In the genomic region with DNA sequence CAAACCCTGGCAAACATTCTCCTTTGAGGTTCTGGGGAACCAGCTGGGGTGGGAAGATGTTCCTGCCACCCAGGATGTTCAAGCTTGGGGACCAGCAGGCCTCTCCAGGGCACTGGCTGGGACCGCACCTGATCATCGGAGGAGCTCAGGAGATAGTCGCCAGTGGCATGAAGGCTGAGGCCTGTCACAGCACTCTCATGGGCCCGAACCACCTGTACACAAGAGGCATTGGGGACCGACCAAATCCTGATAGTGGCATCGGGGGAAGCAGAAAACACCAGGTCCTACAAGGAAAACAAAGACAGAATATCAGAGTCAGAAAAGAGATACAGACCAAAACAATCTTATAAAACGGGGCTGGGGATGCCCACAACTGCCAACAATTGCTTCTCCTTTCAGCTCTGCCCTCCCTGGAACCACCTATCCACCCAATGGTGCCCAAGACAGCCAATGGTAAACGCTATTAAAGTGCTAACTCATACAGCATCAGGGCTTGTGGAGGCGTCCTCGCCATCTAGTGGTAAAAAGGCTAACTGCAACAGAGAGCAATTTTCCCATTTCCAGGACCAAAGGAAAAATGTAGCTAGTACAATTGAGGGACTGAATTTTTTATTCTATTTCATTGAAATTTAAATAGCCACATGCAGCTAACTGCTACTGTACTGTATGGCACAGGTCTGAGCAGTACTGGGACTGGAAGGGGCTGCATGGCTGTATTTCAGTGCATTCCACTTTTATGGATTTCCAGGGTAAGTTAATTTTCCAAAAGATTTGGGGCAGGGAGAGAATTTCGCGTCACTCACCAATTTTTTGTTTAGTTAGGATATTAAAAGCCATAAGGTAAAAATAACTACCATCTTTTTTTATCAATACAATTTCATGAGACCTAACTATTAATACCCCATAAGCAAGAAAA, we compare ENCODE assay signal across 9 cellular contexts. TPM values are rescaled to one million over a fixed set of nuclear protein-coding genes. Genes with fewer than 3 reads are reported as not detected.
DNase-seq lines count a peak whose midpoint lies in the region; ATAC-seq and TF ChIP-seq lines count a peak whose summit lies in the region.
"Had no signal": no experiment of that assay in that cellular context is flagged by ENCODE, and none has a peak within 500 bp of the region (broad histone marks: within the 10 kb centered on the region; RNA-seq: fewer than 3 reads in every experiment).

No MANE protein-coding gene starts in this region.

- no peak overlapping the region for H3K4me3 ChIP-seq in epithelial cell of esophagus (ENCODE audit: low read length)

- DNase-seq in stimulated activated naive CD8-positive, alpha-beta T cell treated with anti-CD3 and anti-CD28 coated beads, Interleukin-15, Interleukin-2, amounts not matched to agents 100 U/mL and 50 U/mL, for 24 hours: no peak
- DNase-seq in KBM-7: peak; percentile 80
- peak; percentile 30 to 60 for DNase-seq in SW 1271 (lab: John Stamatoyannopoulos, UW)
- DNase-seq in epithelial cell of esophagus (ENCODE audit: low read depth): peak; percentile 70
- DNase-seq in mucosa of gallbladder (ENCODE audit: low spot score): peak; percentile 48

- no peak for ATAC-seq in stimulated activated naive CD8-positive, alpha-beta T cell treated with anti-CD3 and anti-CD28 coated beads, Interleukin-15, Interleukin-2, amounts not matched to agents 100 U/mL and 50 U/mL, for 24 hours
- ATAC-seq in GM21381 (IDR thresholded peaks at IDR 0.05; ENCODE audit: unreplicated experiment) (no peak), GM21717 (IDR thresholded peaks at IDR 0.05; ENCODE audit: unreplicated experiment) (no peak)

- peak overlapping the region; percentile 31 for H3K27ac Mint-ChIP-seq in stimulated activated naive CD8-positive, alpha-beta T cell treated with anti-CD3 and anti-CD28 coated beads, Interleukin-15, Interleukin-2, amounts not matched to agents 100 ng/mL and 50 ng/mL, for 24 hours

- H3K4me1 Mint-ChIP-seq in stimulated activated naive CD8-positive, alpha-beta T cell treated with anti-CD3 and anti-CD28 coated beads, Interleukin-15, Interleukin-2, amounts not matched to agents 100 ng/mL and 50 ng/mL, for 24 hours (ENCODE audit: low read depth): peaks cover 9% of the 10 kb centered on the region

- peaks cover 94% of the 10 kb centered on the region for H3K36me3 Mint-ChIP-seq in stimulated activated naive CD8-positive, alpha-beta T cell treated with anti-CD3 and anti-CD28 coated beads, Interleukin-15, Interleukin-2, amounts not matched to agents 100 ng/mL and 50 ng/mL, for 24 hours (ENCODE audit: low read depth)

- in situ Hi-C loops in KBM-7 (cut with MboI; ENCODE audit: low pct_unique_long_range_greater_than_20kb, low sequenced_read_pairs): no loop called here

- peak; percentile 96 for TF ChIP-seq CTCF in epithelial cell of esophagus (IDR thresholded peaks at IDR 0.05; ENCODE audit: insufficient read depth, low read depth, low read length, missing control alignments)

- no peaks in the 10 kb centered on the region for H3K27me3 Mint-ChIP-seq in stimulated activated naive CD8-positive, alpha-beta T cell treated with anti-CD3 and anti-CD28 coated beads, Interleukin-15, Interleukin-2, amounts not matched to agents 100 ng/mL and 50 ng/mL, for 24 hours

- H3K4me3 Mint-ChIP-seq in stimulated activated naive CD8-positive, alpha-beta T cell treated with anti-CD3 and anti-CD28 coated beads, Interleukin-15, Interleukin-2, amounts not matched to agents 100 ng/mL and 50 ng/mL, for 24 hours: no peak overlapping the region

- H3K9me3 Mint-ChIP-seq in stimulated activated naive CD8-positive, alpha-beta T cell treated with anti-CD3 and anti-CD28 coated beads, Interleukin-15, Interleukin-2, amounts not matched to agents 100 ng/mL and 50 ng/mL, for 24 hours: no peaks in the 10 kb centered on the region

RNA-seq across cellular contexts. Expression of a gene that starts 7.1 kb away (rescaled TPM):
- 70.6 TPM for total RNA-seq in mucosa of gallbladder

RNA-seq across cellular contexts. Expression of a gene that starts 14.7 kb away (rescaled TPM):
- total RNA-seq in mucosa of gallbladder: 103 TPM

RNA-seq across cellular contexts. Expression of a gene that starts 25.0 kb away (rescaled TPM):
- 18.5 TPM for total RNA-seq in mucosa of gallbladder

RNA-seq across cellular contexts. Expression of a gene that starts 31.9 kb away (rescaled TPM):
- total RNA-seq in mucosa of gallbladder: 0.17 TPM
- total RNA-seq: mononuclear cell had no signal

RNA-seq across cellular contexts. Expression of a gene that starts 43.5 kb away (rescaled TPM):
- 0.83 TPM for total RNA-seq in mucosa of gallbladder
